Comparison of ENCODE assay signal across 14 cellular contexts in genomic region chr5:115571441-115571878, GRCh38. TPM values are rescaled to one million over a fixed set of nuclear protein-coding genes. Genes with fewer than 3 reads are reported as not detected.
DNase-seq lines count a peak whose midpoint lies in the region; ATAC-seq, FAIRE-seq and TF ChIP-seq lines count a peak whose summit lies in the region.
"Had no signal": no experiment of that assay in that cellular context is flagged by ENCODE, and none has a peak within 500 bp of the region (broad histone marks: within the 10 kb centered on the region; RNA-seq: fewer than 3 reads in every experiment).

No MANE protein-coding gene starts in this region.

- H3K36me3 ChIP-seq in neural cell (ENCODE audit: insufficient read depth, low read length) (no peaks in the 10 kb centered on the region), small intestine (ENCODE audit: control insufficient read depth in 2 of 2, insufficient read depth in 2 of 2, low read length in 2 of 2) (no peaks in the 10 kb centered on the region)

- no peaks in the 10 kb centered on the region for H3F3A ChIP-seq in neural cell (ENCODE audit: insufficient read depth, low read length, poor library complexity, severe bottlenecking)

- H3K4me3 ChIP-seq in fibroblast of pulmonary artery (replicated peaks; ENCODE audit: low read depth, low read length): no peak overlapping the region
- no peak overlapping the region for H3K4me3 ChIP-seq in neural cell (ENCODE audit: low read length)
- no peak overlapping the region for H3K4me3 ChIP-seq in small intestine (ENCODE audit: low read depth in 1 of 2, low read length in 2 of 2)

- no peak overlapping the region for H3K4me3 Mint-ChIP-seq in WTC11
- no peak overlapping the region for H3K4me3 Mint-ChIP-seq in activated T-helper 1 cell treated with anti-CD3 and anti-CD28 coated beads, Interleukin-12 subunit alpha, Interleukin-12 subunit beta, Interleukin-2, Interleukin-4 antibody, amounts not matched to agents 30 ng/mL and 10 ng/mL and 1 ng/mL, durations not matched to agents 14 hours and 24 hours and 36 hours
- H3K4me3 Mint-ChIP-seq: activated CD4-positive, alpha-beta T cell treated with anti-CD3 and anti-CD28 coated beads, Interleukin-2, amount 10 ng/mL, durations not matched to agents 7 days and 5 days; activated T-helper 17 cell treated with anti-CD3 and anti-CD28 coated beads, Interleukin-2, amount 50 U/mL, for 72 hours; central memory CD8-positive, alpha-beta T cell; neural crest cell; T-cell had no signal

- TF ChIP-seq CTCF in WTC11 (IDR thresholded peaks at IDR 0.05) (no peak), fibroblast of pulmonary artery (IDR thresholded peaks at IDR 0.05; ENCODE audit: low read length, missing control alignments) (no peak), neural cell (IDR thresholded peaks at IDR 0.05; ENCODE audit: poor library complexity, severe bottlenecking) (peak; percentile 11)

- intact Hi-C loops in activated T-helper 1 cell treated with anti-CD3 and anti-CD28 coated beads, Interleukin-12 subunit alpha, Interleukin-12 subunit beta, Interleukin-2, Interleukin-4 antibody, amounts not matched to agents 30 ng/mL and 10 ng/mL and 1 ng/mL, durations not matched to agents 14 hours and 24 hours and 36 hours (cut with micrococcal nuclease): loop anchor here (5.0 to 10.0 kb wide), 2 partner anchors 194 to 1957 kb away; no protein-coding TSS in a partner anchor

- no peaks in the 10 kb centered on the region for H3K36me3 Mint-ChIP-seq in WTC11
- H3K36me3 Mint-ChIP-seq in activated T-helper 1 cell treated with anti-CD3 and anti-CD28 coated beads, Interleukin-12 subunit alpha, Interleukin-12 subunit beta, Interleukin-2, Interleukin-4 antibody, amounts not matched to agents 30 ng/mL and 10 ng/mL and 1 ng/mL, durations not matched to agents 14 hours and 24 hours and 36 hours (ENCODE audit: low read depth): no peaks in the 10 kb centered on the region
- H3K36me3 Mint-ChIP-seq: T-cell had no signal

- 87 to 91% (median 87%) methylated on average over 5 of the region's 5 CpGs for WGBS in small intestine, 3 donors

- TF ChIP-seq EP300 in neural cell (conservative IDR thresholded peaks at IDR 0.05; ENCODE audit: poor library complexity, severe bottlenecking): no peak

- TF ChIP-seq RAD21 in neural cell (conservative IDR thresholded peaks at IDR 0.05): no peak

- H2AFZ ChIP-seq in neural cell (ENCODE audit: low read depth, low read length): no peak overlapping the region

- H3K4me1 ChIP-seq in small intestine (ENCODE audit: control insufficient read depth in 2 of 2, insufficient read depth in 1 of 2, low read depth in 1 of 2, low read length in 1 of 2): no peaks in the 10 kb centered on the region

- H3K27ac ChIP-seq in neural cell (ENCODE audit: low read length) (no peak overlapping the region), small intestine (ENCODE audit: low read depth in 1 of 2, low read length in 1 of 2) (no peak overlapping the region)

- H3K4me1 Mint-ChIP-seq in WTC11: peaks cover 13% of the 10 kb centered on the region
- H3K4me1 Mint-ChIP-seq in activated T-helper 1 cell treated with anti-CD3 and anti-CD28 coated beads, Interleukin-12 subunit alpha, Interleukin-12 subunit beta, Interleukin-2, Interleukin-4 antibody, amounts not matched to agents 30 ng/mL and 10 ng/mL and 1 ng/mL, durations not matched to agents 14 hours and 24 hours and 36 hours (ENCODE audit: low read depth): no peaks in the 10 kb centered on the region
- H3K4me1 Mint-ChIP-seq: central memory CD8-positive, alpha-beta T cell had no signal

- H3K9me2 ChIP-seq in neural cell (ENCODE audit: insufficient read depth, low read length): no peaks in the 10 kb centered on the region

- H3K9me3 ChIP-seq in neural cell (ENCODE audit: low read length): no peaks in the 10 kb centered on the region
- H3K9me3 ChIP-seq in small intestine (ENCODE audit: control insufficient read depth, low read depth): no peaks in the 10 kb centered on the region

- peak; percentile 93 for ATAC-seq in WTC11
- ATAC-seq: activated T-helper 17 cell treated with anti-CD3 and anti-CD28 coated beads, Interleukin-2, amount 50 U/mL, for 72 hours; T-cell had no signal

- CTCF ChIA-PET in WTC11 (lab: Charles Lee): interaction anchor here (0.7 to 2.5 kb wide), 18 partner anchors 9 to 276 kb away, joined by 3 to 21 read pairs (median 4); partner anchors contain the start of gene FEM1C

- FAIRE-seq in small intestine (lab: Jason Lieb, UNC): no peak
- FAIRE-seq: kidney had no signal

- no peak overlapping the region for H3K27ac Mint-ChIP-seq in WTC11
- no peak overlapping the region for H3K27ac Mint-ChIP-seq in activated T-helper 1 cell treated with anti-CD3 and anti-CD28 coated beads, Interleukin-12 subunit alpha, Interleukin-12 subunit beta, Interleukin-2, Interleukin-4 antibody, amounts not matched to agents 30 ng/mL and 10 ng/mL and 1 ng/mL, durations not matched to agents 14 hours and 24 hours and 36 hours
- H3K27ac Mint-ChIP-seq: activated CD4-positive, alpha-beta T cell treated with anti-CD3 and anti-CD28 coated beads, Interleukin-2, amount 10 ng/mL, durations not matched to agents 7 days and 5 days; activated T-helper 17 cell treated with anti-CD3 and anti-CD28 coated beads, Interleukin-2, amount 50 U/mL, for 72 hours; T-cell had no signal

- H3K9me3 Mint-ChIP-seq in WTC11: no peaks in the 10 kb centered on the region
- no peaks in the 10 kb centered on the region for H3K9me3 Mint-ChIP-seq in activated T-helper 1 cell treated with anti-CD3 and anti-CD28 coated beads, Interleukin-12 subunit alpha, Interleukin-12 subunit beta, Interleukin-2, Interleukin-4 antibody, amounts not matched to agents 30 ng/mL and 10 ng/mL and 1 ng/mL, durations not matched to agents 14 hours and 24 hours and 36 hours
- H3K9me3 Mint-ChIP-seq: activated CD4-positive, alpha-beta T cell treated with anti-CD3 and anti-CD28 coated beads, Interleukin-2, amount 10 ng/mL, durations not matched to agents 7 days and 5 days; activated T-helper 17 cell treated with anti-CD3 and anti-CD28 coated beads, Interleukin-2, amount 50 U/mL, for 72 hours; central memory CD8-positive, alpha-beta T cell; neural crest cell; T-cell had no signal

- DNase-seq in C1 segment of cervical spinal cord (lab: John Stamatoyannopoulos, UW) (peak in 13 of 14 donors; percentile 3 to 95 (median 71)), WTC11 (ENCODE audit: low spot score) (no peak), fibroblast of pulmonary artery (ENCODE audit: low read depth) (peak; percentile 72), NCI-H526 (lab: John Stamatoyannopoulos, UW) (no peak), small intestine (no peak)
- DNase-seq in activated CD4-positive, CD25-positive, alpha-beta regulatory T cell (lab: John Stamatoyannopoulos, UW): no peak
- no peak for DNase-seq in activated T-helper 1 cell treated with anti-CD3 and anti-CD28 coated beads, Interleukin-12 subunit alpha, Interleukin-12 subunit beta, Interleukin-2, Interleukin-4 antibody, amounts not matched to agents 30 ng/mL and 10 ng/mL and 1 ng/mL, durations not matched to agents 14 hours and 24 hours and 36 hours (ENCODE audit: low spot score)
- DNase-seq: activated CD4-positive, alpha-beta T cell treated with anti-CD3 and anti-CD28 coated beads, Interleukin-2, amount 10 ng/mL, durations not matched to agents 7 days and 5 days; kidney; T-cell had no signal

- no peaks in the 10 kb centered on the region for H4K20me1 ChIP-seq in neural cell (ENCODE audit: insufficient read depth)

- H3K27me3 ChIP-seq in neural cell (ENCODE audit: insufficient read depth, low read depth, low read length) (no peaks in the 10 kb centered on the region), small intestine (ENCODE audit: control insufficient read depth in 2 of 2, insufficient read depth in 2 of 2, low read length in 2 of 2) (no peaks in the 10 kb centered on the region)

- no peak overlapping the region for H3K9ac ChIP-seq in neural cell (ENCODE audit: low read length)

- no peak overlapping the region for H3K4me2 ChIP-seq in neural cell (ENCODE audit: low read length)

- H3K79me2 ChIP-seq in neural cell (replicated peaks; ENCODE audit: insufficient read depth, low read length): no peaks in the 10 kb centered on the region

- no peaks in the 10 kb centered on the region for H3K27me3 Mint-ChIP-seq in WTC11 (ENCODE audit: low read depth)
- H3K27me3 Mint-ChIP-seq in activated T-helper 1 cell treated with anti-CD3 and anti-CD28 coated beads, Interleukin-12 subunit alpha, Interleukin-12 subunit beta, Interleukin-2, Interleukin-4 antibody, amounts not matched to agents 30 ng/mL and 10 ng/mL and 1 ng/mL, durations not matched to agents 14 hours and 24 hours and 36 hours (ENCODE audit: insufficient read depth): peaks cover 8% of the 10 kb centered on the region
- H3K27me3 Mint-ChIP-seq: activated T-helper 17 cell treated with anti-CD3 and anti-CD28 coated beads, Interleukin-2, amount 50 U/mL, for 72 hours; central memory CD8-positive, alpha-beta T cell had no signal

- POLR2A ChIA-PET in WTC11 (lab: Charles Lee): interaction anchor here (0.6 kb wide), 2 partner anchors 114 to 870 kb away, joined by 3 read pairs; no protein-coding TSS in a partner anchor

TF ChIP-seq in WTC11, 78 proteins besides CTCF, POLR2A, EP300 and RAD21 (continues in another document):
- TF ChIP-seq HMGA2 (CRISPR knock-in tag; IDR thresholded peaks at IDR 0.05): no peak
- no peak for TF ChIP-seq ZNF121 (CRISPR knock-in tag; IDR thresholded peaks at IDR 0.05)

TF ChIP-seq in neural cell, 6 proteins besides CTCF, POLR2A, EP300 and RAD21 (continues in another document):
- no peak for TF ChIP-seq POLR2AphosphoS5 (IDR thresholded peaks at IDR 0.05)

RNA-seq across cellular contexts. Expression of gene FEM1C, which starts 26.9 kb away (rescaled TPM):
- 12.1 to 13.6 TPM (median 12.4 TPM) in 3 replicates for total RNA-seq in WTC11 (2021)
- polyA plus RNA-seq in neural cell: 15.1 and 16.4 TPM in 2 replicates
- 54.5 and 63.6 TPM in 2 replicates for polyA minus RNA-seq in neural cell
- 13.9 and 14.5 TPM in 2 replicates for total RNA-seq in activated T-helper 1 cell treated with anti-CD3 and anti-CD28 coated beads, Interleukin-12 subunit alpha, Interleukin-12 subunit beta, Interleukin-2, Interleukin-4 antibody, amounts not matched to agents 30 ng/mL and 10 ng/mL and 1 ng/mL, durations not matched to agents 14 hours and 24 hours and 36 hours
- 10 to 100 TPM in 2 of 3 donors, 1 to 10 TPM in 1; 7.9 to 12.7 (median 10.3) TPM for polyA plus RNA-seq in small intestine

RNA-seq across cellular contexts. Expression of gene TICAM2, which starts 30.8 kb away (rescaled TPM):
- total RNA-seq in WTC11 (2021): 0.66 to 1.0 TPM in 2 of 3 replicates, not detected in the other
- not detected in 2 replicates for polyA plus RNA-seq in neural cell
- not detected in 2 replicates for polyA minus RNA-seq in neural cell
- total RNA-seq in activated T-helper 1 cell treated with anti-CD3 and anti-CD28 coated beads, Interleukin-12 subunit alpha, Interleukin-12 subunit beta, Interleukin-2, Interleukin-4 antibody, amounts not matched to agents 30 ng/mL and 10 ng/mL and 1 ng/mL, durations not matched to agents 14 hours and 24 hours and 36 hours: 0.59 and 1.1 TPM in 2 replicates
- 1 to 10 TPM in 2 of 3 donors, under 1 TPM in 1; 0.27 to 1.6 (median 1.4) TPM for polyA plus RNA-seq in small intestine

RNA-seq across cellular contexts. Expression of gene TMED7, which starts 54.4 kb away (rescaled TPM):
- 81.3 to 86.5 TPM (median 84.9 TPM) in 3 replicates for total RNA-seq in WTC11 (2021)
- polyA plus RNA-seq in neural cell: 62.4 and 74.3 TPM in 2 replicates
- 108 and 120 TPM in 2 replicates for polyA minus RNA-seq in neural cell
- 43.4 and 44.0 TPM in 2 replicates for total RNA-seq in activated T-helper 1 cell treated with anti-CD3 and anti-CD28 coated beads, Interleukin-12 subunit alpha, Interleukin-12 subunit beta, Interleukin-2, Interleukin-4 antibody, amounts not matched to agents 30 ng/mL and 10 ng/mL and 1 ng/mL, durations not matched to agents 14 hours and 24 hours and 36 hours
- polyA plus RNA-seq in small intestine: 10 to 100 TPM; 12.7 to 38.4 (median 13.0) TPM

Comparison
In these comparisons a context has a peak if more than half of its experiments do, and no peak if none do; other contexts are left out.
1. DNase-seq: peak in C1 segment of cervical spinal cord (13 of 14) and fibroblast of pulmonary artery (single experiment); none in WTC11 (single experiment), activated CD4-positive, CD25-positive, alpha-beta regulatory T cell (0 of 4), activated T-helper 1 cell treated with anti-CD3 and anti-CD28 coated beads, Interleukin-12 subunit alpha, Interleukin-12 subunit beta, Interleukin-2, Interleukin-4 antibody, amounts not matched to agents 30 ng/mL and 10 ng/mL and 1 ng/mL, durations not matched to agents 14 hours and 24 hours and 36 hours (single experiment), NCI-H526 (0 of 2) and small intestine (single experiment).